ENCODE assay signal across 1 cellular context in the genomic region with DNA sequence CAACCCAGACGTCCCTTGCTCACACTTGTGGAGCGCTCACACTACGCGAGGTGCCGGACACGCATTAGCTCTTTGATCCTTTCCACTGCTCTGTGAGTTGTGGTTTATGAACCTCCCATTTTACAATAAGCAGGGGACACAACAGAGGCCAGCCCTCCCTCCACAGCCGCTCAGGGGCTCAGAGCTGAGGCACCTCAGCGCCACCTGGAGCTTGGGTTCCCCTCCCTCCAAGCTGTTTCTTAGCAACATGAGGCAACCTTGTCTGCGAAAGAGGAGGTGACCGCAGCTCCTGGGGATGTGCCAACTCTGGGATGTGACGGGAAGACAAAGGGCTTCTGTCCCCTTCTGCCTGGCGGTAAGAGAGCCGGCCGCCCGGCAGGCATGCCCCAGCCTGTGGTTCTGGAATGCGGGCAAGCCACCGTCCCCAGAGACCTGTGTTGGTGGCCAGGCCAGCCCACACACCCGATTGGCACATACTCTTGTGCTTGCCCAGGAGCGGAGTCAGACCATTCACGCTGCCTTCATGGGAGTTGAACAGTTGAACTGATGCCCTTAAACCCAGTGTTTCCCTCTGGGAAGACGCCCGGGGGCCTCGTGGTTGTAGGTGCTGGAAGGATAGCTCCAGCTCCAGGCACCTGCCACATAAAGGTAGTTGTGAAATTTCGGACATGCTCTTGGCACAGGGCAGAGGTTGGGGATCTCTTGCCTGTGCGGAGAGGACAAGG.
TF ChIP-seq lines count a peak whose summit lies in the region.

No MANE protein-coding gene starts in this region.

TF ChIP-seq in HEK293, 187 proteins besides CTCF, POLR2A, EP300 and RAD21 (continued from another document):
- TF ChIP-seq, protein P1, sequence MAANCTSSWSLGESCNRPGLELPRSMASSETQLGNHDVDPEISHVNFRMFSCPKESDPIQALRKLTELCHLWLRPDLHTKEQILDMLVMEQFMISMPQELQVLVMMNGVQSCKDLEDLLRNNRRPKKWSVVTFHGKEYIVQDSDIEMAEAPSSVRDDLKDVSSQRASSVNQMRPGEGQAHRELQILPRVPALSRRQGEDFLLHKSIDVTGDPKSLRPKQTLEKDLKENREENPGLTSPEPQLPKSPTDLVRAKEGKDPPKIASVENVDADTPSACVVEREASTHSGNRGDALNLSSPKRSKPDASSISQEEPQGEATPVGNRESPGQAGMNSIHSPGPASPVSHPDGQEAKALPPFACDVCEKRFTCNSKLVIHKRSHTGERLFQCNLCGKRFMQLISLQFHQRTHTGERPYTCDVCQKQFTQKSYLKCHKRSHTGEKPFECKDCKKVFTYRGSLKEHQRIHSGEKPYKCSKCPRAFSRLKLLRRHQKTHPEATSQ (tag by site-specific recombination; IDR thresholded peaks at IDR 0.05): no peak
- peak; percentile 42 for TF ChIP-seq ZNF341 (tag by site-specific recombination; IDR thresholded peaks at IDR 0.05; ENCODE audit: low read depth)
- TF ChIP-seq ZNF707 (tag by site-specific recombination; IDR thresholded peaks at IDR 0.05): no peak
- TF ChIP-seq REPIN1 (tag by site-specific recombination; IDR thresholded peaks at IDR 0.05; ENCODE audit: low read depth): no peak
- TF ChIP-seq ZNF510 (tag by site-specific recombination; IDR thresholded peaks at IDR 0.05; ENCODE audit: insufficient replicate concordance): no peak
- TF ChIP-seq, protein P2, sequence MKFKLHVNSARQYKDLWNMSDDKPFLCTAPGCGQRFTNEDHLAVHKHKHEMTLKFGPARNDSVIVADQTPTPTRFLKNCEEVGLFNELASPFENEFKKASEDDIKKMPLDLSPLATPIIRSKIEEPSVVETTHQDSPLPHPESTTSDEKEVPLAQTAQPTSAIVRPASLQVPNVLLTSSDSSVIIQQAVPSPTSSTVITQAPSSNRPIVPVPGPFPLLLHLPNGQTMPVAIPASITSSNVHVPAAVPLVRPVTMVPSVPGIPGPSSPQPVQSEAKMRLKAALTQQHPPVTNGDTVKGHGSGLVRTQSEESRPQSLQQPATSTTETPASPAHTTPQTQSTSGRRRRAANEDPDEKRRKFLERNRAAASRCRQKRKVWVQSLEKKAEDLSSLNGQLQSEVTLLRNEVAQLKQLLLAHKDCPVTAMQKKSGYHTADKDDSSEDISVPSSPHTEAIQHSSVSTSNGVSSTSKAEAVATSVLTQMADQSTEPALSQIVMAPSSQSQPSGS (tag by site-specific recombination; IDR thresholded peaks at IDR 0.05; ENCODE audit: low read depth): no peak
- TF ChIP-seq ZNF37A (tag by site-specific recombination; IDR thresholded peaks at IDR 0.05): no peak
- no peak for TF ChIP-seq ZNF549 (tag by site-specific recombination; IDR thresholded peaks at IDR 0.05)
- TF ChIP-seq ZBTB48 (tag by site-specific recombination; IDR thresholded peaks at IDR 0.05): no peak
- no peak for TF ChIP-seq GLI4 (tag by site-specific recombination; IDR thresholded peaks at IDR 0.05)
- no peak for TF ChIP-seq GFI1B (tag by site-specific recombination; IDR thresholded peaks at IDR 0.05)
- TF ChIP-seq, protein P3, sequence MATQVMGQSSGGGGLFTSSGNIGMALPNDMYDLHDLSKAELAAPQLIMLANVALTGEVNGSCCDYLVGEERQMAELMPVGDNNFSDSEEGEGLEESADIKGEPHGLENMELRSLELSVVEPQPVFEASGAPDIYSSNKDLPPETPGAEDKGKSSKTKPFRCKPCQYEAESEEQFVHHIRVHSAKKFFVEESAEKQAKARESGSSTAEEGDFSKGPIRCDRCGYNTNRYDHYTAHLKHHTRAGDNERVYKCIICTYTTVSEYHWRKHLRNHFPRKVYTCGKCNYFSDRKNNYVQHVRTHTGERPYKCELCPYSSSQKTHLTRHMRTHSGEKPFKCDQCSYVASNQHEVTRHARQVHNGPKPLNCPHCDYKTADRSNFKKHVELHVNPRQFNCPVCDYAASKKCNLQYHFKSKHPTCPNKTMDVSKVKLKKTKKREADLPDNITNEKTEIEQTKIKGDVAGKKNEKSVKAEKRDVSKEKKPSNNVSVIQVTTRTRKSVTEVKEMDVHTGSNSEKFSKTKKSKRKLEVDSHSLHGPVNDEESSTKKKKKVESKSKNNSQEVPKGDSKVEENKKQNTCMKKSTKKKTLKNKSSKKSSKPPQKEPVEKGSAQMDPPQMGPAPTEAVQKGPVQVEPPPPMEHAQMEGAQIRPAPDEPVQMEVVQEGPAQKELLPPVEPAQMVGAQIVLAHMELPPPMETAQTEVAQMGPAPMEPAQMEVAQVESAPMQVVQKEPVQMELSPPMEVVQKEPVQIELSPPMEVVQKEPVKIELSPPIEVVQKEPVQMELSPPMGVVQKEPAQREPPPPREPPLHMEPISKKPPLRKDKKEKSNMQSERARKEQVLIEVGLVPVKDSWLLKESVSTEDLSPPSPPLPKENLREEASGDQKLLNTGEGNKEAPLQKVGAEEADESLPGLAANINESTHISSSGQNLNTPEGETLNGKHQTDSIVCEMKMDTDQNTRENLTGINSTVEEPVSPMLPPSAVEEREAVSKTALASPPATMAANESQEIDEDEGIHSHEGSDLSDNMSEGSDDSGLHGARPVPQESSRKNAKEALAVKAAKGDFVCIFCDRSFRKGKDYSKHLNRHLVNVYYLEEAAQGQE (tag by site-specific recombination; IDR thresholded peaks at IDR 0.05): peak; percentile 29; the same call in 1 of the 2 replicates
- TF ChIP-seq ZNF561 (tag by site-specific recombination; IDR thresholded peaks at IDR 0.05; ENCODE audit: borderline replicate concordance): peak; percentile 61; the same call in 1 of the 2 replicates
- no peak for TF ChIP-seq ZNF623 (tag by site-specific recombination; IDR thresholded peaks at IDR 0.05)
- TF ChIP-seq, protein P4, sequence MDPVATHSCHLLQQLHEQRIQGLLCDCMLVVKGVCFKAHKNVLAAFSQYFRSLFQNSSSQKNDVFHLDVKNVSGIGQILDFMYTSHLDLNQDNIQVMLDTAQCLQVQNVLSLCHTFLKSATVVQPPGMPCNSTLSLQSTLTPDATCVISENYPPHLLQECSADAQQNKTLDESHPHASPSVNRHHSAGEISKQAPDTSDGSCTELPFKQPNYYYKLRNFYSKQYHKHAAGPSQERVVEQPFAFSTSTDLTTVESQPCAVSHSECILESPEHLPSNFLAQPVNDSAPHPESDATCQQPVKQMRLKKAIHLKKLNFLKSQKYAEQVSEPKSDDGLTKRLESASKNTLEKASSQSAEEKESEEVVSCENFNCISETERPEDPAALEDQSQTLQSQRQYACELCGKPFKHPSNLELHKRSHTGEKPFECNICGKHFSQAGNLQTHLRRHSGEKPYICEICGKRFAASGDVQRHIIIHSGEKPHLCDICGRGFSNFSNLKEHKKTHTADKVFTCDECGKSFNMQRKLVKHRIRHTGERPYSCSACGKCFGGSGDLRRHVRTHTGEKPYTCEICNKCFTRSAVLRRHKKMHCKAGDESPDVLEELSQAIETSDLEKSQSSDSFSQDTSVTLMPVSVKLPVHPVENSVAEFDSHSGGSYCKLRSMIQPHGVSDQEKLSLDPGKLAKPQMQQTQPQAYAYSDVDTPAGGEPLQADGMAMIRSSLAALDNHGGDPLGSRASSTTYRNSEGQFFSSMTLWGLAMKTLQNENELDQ (tag by site-specific recombination; IDR thresholded peaks at IDR 0.05; ENCODE audit: low read depth): no peak
- TF ChIP-seq ZFP69B (tag by site-specific recombination; IDR thresholded peaks at IDR 0.05): 0 out of 2 replicates have a peak, but pooled peaks have one; percentile 19
- TF ChIP-seq, protein P5, sequence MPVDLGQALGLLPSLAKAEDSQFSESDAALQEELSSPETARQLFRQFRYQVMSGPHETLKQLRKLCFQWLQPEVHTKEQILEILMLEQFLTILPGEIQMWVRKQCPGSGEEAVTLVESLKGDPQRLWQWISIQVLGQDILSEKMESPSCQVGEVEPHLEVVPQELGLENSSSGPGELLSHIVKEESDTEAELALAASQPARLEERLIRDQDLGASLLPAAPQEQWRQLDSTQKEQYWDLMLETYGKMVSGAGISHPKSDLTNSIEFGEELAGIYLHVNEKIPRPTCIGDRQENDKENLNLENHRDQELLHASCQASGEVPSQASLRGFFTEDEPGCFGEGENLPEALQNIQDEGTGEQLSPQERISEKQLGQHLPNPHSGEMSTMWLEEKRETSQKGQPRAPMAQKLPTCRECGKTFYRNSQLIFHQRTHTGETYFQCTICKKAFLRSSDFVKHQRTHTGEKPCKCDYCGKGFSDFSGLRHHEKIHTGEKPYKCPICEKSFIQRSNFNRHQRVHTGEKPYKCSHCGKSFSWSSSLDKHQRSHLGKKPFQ (tag by site-specific recombination; IDR thresholded peaks at IDR 0.05): peak; percentile 68; the same call in 1 of the 2 replicates
- TF ChIP-seq ZNF223 (tag by site-specific recombination; IDR thresholded peaks at IDR 0.05): no peak
- no peak for TF ChIP-seq KLF7 (tag by site-specific recombination; IDR thresholded peaks at IDR 0.05; ENCODE audit: borderline replicate concordance)
- TF ChIP-seq, protein P6, sequence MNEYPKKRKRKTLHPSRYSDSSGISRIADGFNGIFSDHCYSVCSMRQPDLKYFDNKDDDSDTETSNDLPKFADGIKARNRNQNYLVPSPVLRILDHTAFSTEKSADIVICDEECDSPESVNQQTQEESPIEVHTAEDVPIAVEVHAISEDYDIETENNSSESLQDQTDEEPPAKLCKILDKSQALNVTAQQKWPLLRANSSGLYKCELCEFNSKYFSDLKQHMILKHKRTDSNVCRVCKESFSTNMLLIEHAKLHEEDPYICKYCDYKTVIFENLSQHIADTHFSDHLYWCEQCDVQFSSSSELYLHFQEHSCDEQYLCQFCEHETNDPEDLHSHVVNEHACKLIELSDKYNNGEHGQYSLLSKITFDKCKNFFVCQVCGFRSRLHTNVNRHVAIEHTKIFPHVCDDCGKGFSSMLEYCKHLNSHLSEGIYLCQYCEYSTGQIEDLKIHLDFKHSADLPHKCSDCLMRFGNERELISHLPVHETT (tag by site-specific recombination; IDR thresholded peaks at IDR 0.05): no peak
- TF ChIP-seq ZNF114 (tag by site-specific recombination; IDR thresholded peaks at IDR 0.05): no peak
- TF ChIP-seq, protein P7, sequence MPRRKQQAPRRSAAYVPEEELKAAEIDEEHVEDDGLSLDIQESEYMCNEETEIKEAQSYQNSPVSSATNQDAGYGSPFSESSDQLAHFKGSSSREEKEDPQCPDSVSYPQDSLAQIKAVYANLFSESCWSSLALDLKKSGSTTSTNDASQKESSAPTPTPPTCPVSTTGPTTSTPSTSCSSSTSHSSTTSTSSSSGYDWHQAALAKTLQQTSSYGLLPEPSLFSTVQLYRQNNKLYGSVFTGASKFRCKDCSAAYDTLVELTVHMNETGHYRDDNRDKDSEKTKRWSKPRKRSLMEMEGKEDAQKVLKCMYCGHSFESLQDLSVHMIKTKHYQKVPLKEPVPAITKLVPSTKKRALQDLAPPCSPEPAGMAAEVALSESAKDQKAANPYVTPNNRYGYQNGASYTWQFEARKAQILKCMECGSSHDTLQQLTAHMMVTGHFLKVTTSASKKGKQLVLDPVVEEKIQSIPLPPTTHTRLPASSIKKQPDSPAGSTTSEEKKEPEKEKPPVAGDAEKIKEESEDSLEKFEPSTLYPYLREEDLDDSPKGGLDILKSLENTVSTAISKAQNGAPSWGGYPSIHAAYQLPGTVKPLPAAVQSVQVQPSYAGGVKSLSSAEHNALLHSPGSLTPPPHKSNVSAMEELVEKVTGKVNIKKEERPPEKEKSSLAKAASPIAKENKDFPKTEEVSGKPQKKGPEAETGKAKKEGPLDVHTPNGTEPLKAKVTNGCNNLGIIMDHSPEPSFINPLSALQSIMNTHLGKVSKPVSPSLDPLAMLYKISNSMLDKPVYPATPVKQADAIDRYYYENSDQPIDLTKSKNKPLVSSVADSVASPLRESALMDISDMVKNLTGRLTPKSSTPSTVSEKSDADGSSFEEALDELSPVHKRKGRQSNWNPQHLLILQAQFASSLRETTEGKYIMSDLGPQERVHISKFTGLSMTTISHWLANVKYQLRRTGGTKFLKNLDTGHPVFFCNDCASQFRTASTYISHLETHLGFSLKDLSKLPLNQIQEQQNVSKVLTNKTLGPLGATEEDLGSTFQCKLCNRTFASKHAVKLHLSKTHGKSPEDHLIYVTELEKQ (tag by site-specific recombination; IDR thresholded peaks at IDR 0.05; ENCODE audit: borderline replicate concordance): 0 out of 2 replicates have a peak, but pooled peaks have one; percentile 15
- no peak for TF ChIP-seq ZNF292 (tag by site-specific recombination; IDR thresholded peaks at IDR 0.05; ENCODE audit: borderline replicate concordance, low read depth)
- peak; percentile 50; the same call in 1 of the 2 replicates for TF ChIP-seq EGR2 (tag by site-specific recombination; IDR thresholded peaks at IDR 0.05; ENCODE audit: low read depth)
- TF ChIP-seq ZNF350 (tag by site-specific recombination; IDR thresholded peaks at IDR 0.05): no peak
- peak; percentile 86 for TF ChIP-seq ZNF366 (tag by site-specific recombination; conservative IDR thresholded peaks at IDR 0.05)
